In the genomic region with DNA sequence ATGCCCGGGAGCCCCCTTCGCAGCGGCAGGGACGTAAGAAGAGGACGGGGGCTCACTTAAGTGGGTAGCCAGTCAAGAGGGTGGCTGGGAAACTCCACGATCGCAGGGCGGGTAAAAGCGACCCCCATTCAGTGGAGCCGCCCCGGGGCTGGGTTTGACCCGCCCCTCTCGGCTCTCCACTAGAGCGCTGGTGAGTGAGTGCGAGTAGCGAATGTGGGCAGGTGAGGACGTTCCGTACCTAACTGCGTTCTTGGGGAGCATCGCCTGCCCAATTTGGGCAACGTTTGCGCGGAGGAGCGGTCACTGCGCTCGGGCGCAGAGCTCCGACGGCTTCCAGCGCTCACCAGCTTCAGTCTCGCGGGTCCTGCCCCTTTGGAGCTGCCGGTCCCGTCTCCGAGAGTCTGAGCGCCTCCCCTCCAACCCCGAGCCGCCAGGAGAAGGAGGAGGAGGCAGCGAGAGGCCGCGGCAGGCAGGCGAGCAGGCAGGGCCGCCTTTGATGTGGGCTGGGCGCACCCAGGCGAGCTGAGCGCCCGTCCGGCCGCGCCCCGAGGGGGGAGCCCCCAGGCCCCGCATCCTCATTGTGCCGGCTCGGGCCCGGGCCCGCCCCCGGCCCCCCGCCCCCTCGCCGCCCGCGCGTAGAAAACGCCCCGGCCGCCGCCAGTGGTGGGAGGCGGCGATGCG, we compare ENCODE assay signal across 1 cellular context.
TF ChIP-seq lines count a peak whose summit lies in the region.

A gene with protein sequence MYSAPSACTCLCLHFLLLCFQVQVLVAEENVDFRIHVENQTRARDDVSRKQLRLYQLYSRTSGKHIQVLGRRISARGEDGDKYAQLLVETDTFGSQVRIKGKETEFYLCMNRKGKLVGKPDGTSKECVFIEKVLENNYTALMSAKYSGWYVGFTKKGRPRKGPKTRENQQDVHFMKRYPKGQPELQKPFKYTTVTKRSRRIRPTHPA (plus strand): TSS at position 666 of the 681 bp plus-strand sequence. CDS start 553 bp downstream, outside the sequence.

TF ChIP-seq in SK-N-SH, 30 proteins besides CTCF, POLR2A, EP300 and RAD21 (continued from another document):
- TF ChIP-seq USF2 (IDR thresholded peaks at IDR 0.05; ENCODE audit: borderline replicate concordance, low read depth, low read length), result no peak
- TF ChIP-seq GABPA (IDR thresholded peaks at IDR 0.05; ENCODE audit: low read depth), result no peak
- TF ChIP-seq RCOR1 (IDR thresholded peaks at IDR 0.05; ENCODE audit: low read length), result no peak
- TF ChIP-seq FOXJ3 (CRISPR knock-in tag; IDR thresholded peaks at IDR 0.05), result no peak
- TF ChIP-seq RXRA (IDR thresholded peaks at IDR 0.05; ENCODE audit: borderline replicate concordance, low read depth), result no peak
- no peak for TF ChIP-seq MXI1 (IDR thresholded peaks at IDR 0.05; ENCODE audit: low read depth, low read length)
